Comparison of ENCODE assay signal across 1 cellular context in genomic region chrX:123962794-123963373, GRCh38.
A peak's percentile ranks its signal among the peaks of the same experiment; 100 is the strongest.
TF ChIP-seq lines count a peak whose summit lies in the region.

No MANE protein-coding gene starts in this region.

TF ChIP-seq in K562, 482 proteins besides CTCF, POLR2A, EP300 and RAD21 (continued from another document and continues in another):
- no peak for TF ChIP-seq IFI16 (CRISPR knock-in tag; IDR thresholded peaks at IDR 0.05)
- TF ChIP-seq UBTF (IDR thresholded peaks at IDR 0.05; ENCODE audit: borderline replicate concordance in 1 of 2, low read depth in 2 of 2, low read length in 2 of 2): peak; percentile 85 to 87; a peak in 3 of 4 replicates
- peak; percentile 60 for TF ChIP-seq JUN (IDR thresholded peaks at IDR 0.05; ENCODE audit: borderline replicate concordance, low read depth, low read length)
- TF ChIP-seq JUN (CRISPR knock-in tag; IDR thresholded peaks at IDR 0.05; ENCODE audit: borderline replicate concordance): no peak
- TF ChIP-seq CGGBP1 (CRISPR knock-in tag; IDR thresholded peaks at IDR 0.05): no peak
- TF ChIP-seq GABPB1 (CRISPR knock-in tag; IDR thresholded peaks at IDR 0.05): 0 out of 2 replicates have a peak, but pooled peaks have one; percentile 23
- peak; percentile 29; the same call in 1 of the 2 replicates for TF ChIP-seq FOXK1 (CRISPR knock-in tag; IDR thresholded peaks at IDR 0.05; ENCODE audit: borderline replicate concordance)
- TF ChIP-seq MNT (conservative IDR thresholded peaks at IDR 0.05): peak; percentile 53 to 63; a peak in 3 of 4 replicates
- TF ChIP-seq MAFK (IDR thresholded peaks at IDR 0.05; ENCODE audit: low read length): peak; percentile 27; the same call in 1 of the 2 replicates
- TF ChIP-seq JUND (IDR thresholded peaks at IDR 0.05; ENCODE audit: borderline replicate concordance, low read depth, low read length): peak; percentile 81
- TF ChIP-seq JUND (tag; IDR thresholded peaks at IDR 0.05; ENCODE audit: borderline replicate concordance, low read depth, low read length): peak; percentile 73; the same call in 1 of the 3 replicates
- TF ChIP-seq ZNF280A (IDR thresholded peaks at IDR 0.05; ENCODE audit: low read depth, partially characterized antibody): no peak
- peak; percentile 71 to 74 for TF ChIP-seq NRF1 (conservative IDR thresholded peaks at IDR 0.05 in 1 of 2, IDR thresholded peaks at IDR 0.05 in 1 of 2)
- peak; percentile 47 for TF ChIP-seq MEIS2 (IDR thresholded peaks at IDR 0.05; ENCODE audit: partially characterized antibody)
- TF ChIP-seq EWSR1 (IDR thresholded peaks at IDR 0.05; ENCODE audit: borderline replicate concordance, low read depth, partially characterized antibody): no peak
- peak; percentile 45; the same call in 1 of the 2 replicates for TF ChIP-seq TFAP4 (CRISPR knock-in tag; IDR thresholded peaks at IDR 0.05; ENCODE audit: borderline replicate concordance)
- no peak for TF ChIP-seq E2F3 (CRISPR knock-in tag; IDR thresholded peaks at IDR 0.05)
- TF ChIP-seq POLR2AphosphoS5 (IDR thresholded peaks at IDR 0.05; ENCODE audit: control insufficient read depth, insufficient read depth, low read depth, low read length): peak; percentile 73; the same call in 1 of the 2 replicates
- peak; percentile 33; the same call in 1 of the 2 replicates for TF ChIP-seq C11orf30 (IDR thresholded peaks at IDR 0.05; ENCODE audit: low read depth)
- peak; percentile 81 for TF ChIP-seq BRD9 (IDR thresholded peaks at IDR 0.05; ENCODE audit: low read depth, partially characterized antibody)
- TF ChIP-seq EP400 (IDR thresholded peaks at IDR 0.05): peak; percentile 58
- TF ChIP-seq MAZ (CRISPR knock-in tag; conservative IDR thresholded peaks at IDR 0.05 in 1 of 2, IDR thresholded peaks at IDR 0.05 in 1 of 2): peak in 1 of 2 experiments; percentile 87; a peak in 3 of 4 replicates
- peak; percentile 85 for TF ChIP-seq EGR1 (conservative IDR thresholded peaks at IDR 0.05)
- no peak for TF ChIP-seq NR2C2 (CRISPR knock-in tag; IDR thresholded peaks at IDR 0.05)
- 0 out of 2 replicates have a peak, but pooled peaks have one; percentile 6 for TF ChIP-seq NR2C2 (tag; IDR thresholded peaks at IDR 0.05)
- TF ChIP-seq CBX2 (IDR thresholded peaks at IDR 0.05; ENCODE audit: insufficient read depth, low read length, poor library complexity, severe bottlenecking): no peak
- TF ChIP-seq ELK3 (CRISPR knock-in tag; IDR thresholded peaks at IDR 0.05): no peak
- TF ChIP-seq POLR2B (IDR thresholded peaks at IDR 0.05; ENCODE audit: low read depth, partially characterized antibody): peak; percentile 83
- TF ChIP-seq ZFX (CRISPR knock-in tag; IDR thresholded peaks at IDR 0.05): peak; percentile 60
- TF ChIP-seq ZNF318 (IDR thresholded peaks at IDR 0.05; ENCODE audit: borderline replicate concordance in 1 of 2, low read depth in 1 of 2): peak in 1 of 2 experiments; percentile 16; a peak in 1 of 4 replicates
- TF ChIP-seq KDM4B (IDR thresholded peaks at IDR 0.05; ENCODE audit: borderline replicate concordance in 2 of 2, low read depth in 1 of 2): no peak
- peak; percentile 94 for TF ChIP-seq TBP (optimal IDR thresholded peaks at IDR 0.05; ENCODE audit: low read depth, low read length)
- TF ChIP-seq ZNF766 (CRISPR knock-in tag; conservative IDR thresholded peaks at IDR 0.05): peak; percentile 99
- TF ChIP-seq ZBTB12 (CRISPR knock-in tag; IDR thresholded peaks at IDR 0.05): no peak
- peak; percentile 44; the same call in 1 of the 2 replicates for TF ChIP-seq DPF2 (IDR thresholded peaks at IDR 0.05)
- peak; percentile 6; the same call in 1 of the 2 replicates for TF ChIP-seq TAL1 (IDR thresholded peaks at IDR 0.05)
- TF ChIP-seq NKRF (IDR thresholded peaks at IDR 0.05; ENCODE audit: borderline replicate concordance): peak; percentile 36; the same call in 1 of the 2 replicates
